In genomic region chr14:100586520-100587247, GRCh38 we compare ENCODE assay signal across 9 cellular contexts.
DNase-seq lines count a peak whose midpoint lies in the region; ATAC-seq, FAIRE-seq and TF ChIP-seq lines count a peak whose summit lies in the region.
"Had no signal": no experiment of that assay in that cellular context is flagged by ENCODE, and none has a peak within 500 bp of the region (broad histone marks: within the 10 kb centered on the region; RNA-seq: fewer than 3 reads in every experiment).

No MANE protein-coding gene starts in this region.

- peak overlapping the region; percentile 74 to 85 (median 82) for H3K4me3 Mint-ChIP-seq in nephron

- H3K27ac ChIP-seq in HEK293 (ENCODE audit: extremely low read depth, low read depth, low read length): peak overlapping the region; percentile 57; the same call in 1 of the 2 replicates
- H3K27ac ChIP-seq in VCaP: peak overlapping the region; percentile 68

- no peaks in the 10 kb centered on the region for H3K9me3 ChIP-seq in HEK293 (ENCODE audit: control insufficient read depth, insufficient read depth, low read depth, low read length)

- TF ChIP-seq CTCF in AG09309 (IDR thresholded peaks at IDR 0.05; ENCODE audit: control insufficient read depth, insufficient read depth, low read depth, low read length, missing control alignments) (no peak), HEK293 (tag by site-specific recombination; IDR thresholded peaks at IDR 0.05) (no peak), VCaP (conservative IDR thresholded peaks at IDR 0.05) (no peak), epithelial cell of esophagus (IDR thresholded peaks at IDR 0.05; ENCODE audit: insufficient read depth, low read depth, low read length, missing control alignments) (no peak), nephron (IDR thresholded peaks at IDR 0.05; ENCODE audit: unreplicated experiment in 3 of 3) (no peak)

- POLR2A ChIA-PET in HEK293 (lab: Yijun Ruan, JAX): no interaction called here

- H3K36me3 ChIP-seq in HEK293 (ENCODE audit: control insufficient read depth in 2 of 2, insufficient read depth in 1 of 2, low read length in 2 of 2): no peaks in the 10 kb centered on the region

- H3K4me3 ChIP-seq in AG09309 (ENCODE audit: control insufficient read depth, low read depth, low read length) (peak overlapping the region; percentile 43), HEK293 (ENCODE audit: low read depth, low read length) (peak overlapping the region; percentile 52), epithelial cell of esophagus (ENCODE audit: low read length) (peak overlapping the region; percentile 41)

- CTCF ChIA-PET in HEK293 (lab: Yijun Ruan, JAX): no interaction called here

- ATAC-seq in HG02970 (IDR thresholded peaks at IDR 0.05; ENCODE audit: low FRiP score, unreplicated experiment): no peak
- no peak for ATAC-seq in GM18520 (IDR thresholded peaks at IDR 0.05; ENCODE audit: unreplicated experiment)

- H3K27ac Mint-ChIP-seq in nephron: no peak overlapping the region

- no peaks in the 10 kb centered on the region for H3K9me3 Mint-ChIP-seq in nephron

- FAIRE-seq in urothelium cell line (lab: Jason Lieb, UNC): no peak
- FAIRE-seq: endometrium had no signal

- DNase-seq in AG09309 (ENCODE audit: low read depth) (no peak), epithelial cell of esophagus (ENCODE audit: low read depth) (peak; percentile 64), urothelium cell line (ENCODE audit: low spot score) (peak; percentile 74)

- H3K4me1 ChIP-seq in HEK293 (ENCODE audit: control insufficient read depth, insufficient read depth, low read length): no peaks in the 10 kb centered on the region

- peaks cover 48% of the 10 kb centered on the region for H3K27me3 Mint-ChIP-seq in nephron (ENCODE audit: low read depth)

- no peaks in the 10 kb centered on the region for H3K36me3 Mint-ChIP-seq in nephron (ENCODE audit: low read depth)

- H3K4me1 Mint-ChIP-seq in nephron: peaks cover 9% of the 10 kb centered on the region

TF ChIP-seq in HEK293, 187 proteins besides CTCF, POLR2A, EP300 and RAD21 (continues in another document):
- TF ChIP-seq ZNF292 (tag by site-specific recombination; IDR thresholded peaks at IDR 0.05; ENCODE audit: borderline replicate concordance, low read depth) (no peak), ZBTB21 (tag by site-specific recombination; IDR thresholded peaks at IDR 0.05) (no peak), SCRT2 (tag by site-specific recombination; IDR thresholded peaks at IDR 0.05) (no peak), ZNF248 (tag by site-specific recombination; IDR thresholded peaks at IDR 0.05) (no peak), ZFP3 (tag by site-specific recombination; IDR thresholded peaks at IDR 0.05; ENCODE audit: low read depth) (no peak), PATZ1 (tag by site-specific recombination; IDR thresholded peaks at IDR 0.05) (peak; percentile 81), ZNF2 (tag by site-specific recombination; IDR thresholded peaks at IDR 0.05) (0 out of 2 replicates have a peak, but pooled peaks have one; percentile 42), KLF1 (tag by site-specific recombination; IDR thresholded peaks at IDR 0.05) (peak; percentile 70), ZNF23 (tag by site-specific recombination; IDR thresholded peaks at IDR 0.05; ENCODE audit: borderline replicate concordance) (no peak), ZFP69B (tag by site-specific recombination; IDR thresholded peaks at IDR 0.05) (peak; percentile 64; the same call in 1 of the 2 replicates), ZBTB20 (tag by site-specific recombination; IDR thresholded peaks at IDR 0.05) (peak; percentile 96), SP2 (tag by site-specific recombination; IDR thresholded peaks at IDR 0.05) (peak; percentile 84), KLF8 (tag by site-specific recombination; IDR thresholded peaks at IDR 0.05) (peak; percentile 67; the same call in 1 of the 2 replicates), ZNF501 (tag by site-specific recombination; IDR thresholded peaks at IDR 0.05) (no peak), SP7 (tag by site-specific recombination; IDR thresholded peaks at IDR 0.05) (peak; percentile 82), ZNF335 (tag by site-specific recombination; conservative IDR thresholded peaks at IDR 0.05) (peak; percentile 85), ZIC2 (tag by site-specific recombination; IDR thresholded peaks at IDR 0.05) (peak; percentile 64), ZNF830 (tag by site-specific recombination; IDR thresholded peaks at IDR 0.05; ENCODE audit: low read depth) (no peak), ZNF785 (tag by site-specific recombination; IDR thresholded peaks at IDR 0.05) (no peak), ZNF184 (tag by site-specific recombination; IDR thresholded peaks at IDR 0.05) (0 out of 2 replicates have a peak, but pooled peaks have one; percentile 20), ZNF48 (tag by site-specific recombination; IDR thresholded peaks at IDR 0.05) (no peak), ZNF596 (tag by site-specific recombination; IDR thresholded peaks at IDR 0.05) (no peak), ZNF544 (tag by site-specific recombination; IDR thresholded peaks at IDR 0.05) (no peak), ZNF423 (tag by site-specific recombination; IDR thresholded peaks at IDR 0.05) (peak; percentile 58; the same call in 1 of the 2 replicates), BCL11A (tag by site-specific recombination; IDR thresholded peaks at IDR 0.05; ENCODE audit: low read depth) (0 out of 2 replicates have a peak, but pooled peaks have one; percentile 27), GLI2 (tag by site-specific recombination; IDR thresholded peaks at IDR 0.05; ENCODE audit: borderline replicate concordance, low read depth) (no peak), ZBTB7A (tag by site-specific recombination; IDR thresholded peaks at IDR 0.05; ENCODE audit: low read depth) (no peak), ZNF701 (tag by site-specific recombination; IDR thresholded peaks at IDR 0.05) (no peak)
- TF ChIP-seq, protein P1, sequence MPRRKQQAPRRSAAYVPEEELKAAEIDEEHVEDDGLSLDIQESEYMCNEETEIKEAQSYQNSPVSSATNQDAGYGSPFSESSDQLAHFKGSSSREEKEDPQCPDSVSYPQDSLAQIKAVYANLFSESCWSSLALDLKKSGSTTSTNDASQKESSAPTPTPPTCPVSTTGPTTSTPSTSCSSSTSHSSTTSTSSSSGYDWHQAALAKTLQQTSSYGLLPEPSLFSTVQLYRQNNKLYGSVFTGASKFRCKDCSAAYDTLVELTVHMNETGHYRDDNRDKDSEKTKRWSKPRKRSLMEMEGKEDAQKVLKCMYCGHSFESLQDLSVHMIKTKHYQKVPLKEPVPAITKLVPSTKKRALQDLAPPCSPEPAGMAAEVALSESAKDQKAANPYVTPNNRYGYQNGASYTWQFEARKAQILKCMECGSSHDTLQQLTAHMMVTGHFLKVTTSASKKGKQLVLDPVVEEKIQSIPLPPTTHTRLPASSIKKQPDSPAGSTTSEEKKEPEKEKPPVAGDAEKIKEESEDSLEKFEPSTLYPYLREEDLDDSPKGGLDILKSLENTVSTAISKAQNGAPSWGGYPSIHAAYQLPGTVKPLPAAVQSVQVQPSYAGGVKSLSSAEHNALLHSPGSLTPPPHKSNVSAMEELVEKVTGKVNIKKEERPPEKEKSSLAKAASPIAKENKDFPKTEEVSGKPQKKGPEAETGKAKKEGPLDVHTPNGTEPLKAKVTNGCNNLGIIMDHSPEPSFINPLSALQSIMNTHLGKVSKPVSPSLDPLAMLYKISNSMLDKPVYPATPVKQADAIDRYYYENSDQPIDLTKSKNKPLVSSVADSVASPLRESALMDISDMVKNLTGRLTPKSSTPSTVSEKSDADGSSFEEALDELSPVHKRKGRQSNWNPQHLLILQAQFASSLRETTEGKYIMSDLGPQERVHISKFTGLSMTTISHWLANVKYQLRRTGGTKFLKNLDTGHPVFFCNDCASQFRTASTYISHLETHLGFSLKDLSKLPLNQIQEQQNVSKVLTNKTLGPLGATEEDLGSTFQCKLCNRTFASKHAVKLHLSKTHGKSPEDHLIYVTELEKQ (tag by site-specific recombination; IDR thresholded peaks at IDR 0.05; ENCODE audit: borderline replicate concordance): peak; percentile 46; the same call in 1 of the 2 replicates
- TF ChIP-seq, protein P2, sequence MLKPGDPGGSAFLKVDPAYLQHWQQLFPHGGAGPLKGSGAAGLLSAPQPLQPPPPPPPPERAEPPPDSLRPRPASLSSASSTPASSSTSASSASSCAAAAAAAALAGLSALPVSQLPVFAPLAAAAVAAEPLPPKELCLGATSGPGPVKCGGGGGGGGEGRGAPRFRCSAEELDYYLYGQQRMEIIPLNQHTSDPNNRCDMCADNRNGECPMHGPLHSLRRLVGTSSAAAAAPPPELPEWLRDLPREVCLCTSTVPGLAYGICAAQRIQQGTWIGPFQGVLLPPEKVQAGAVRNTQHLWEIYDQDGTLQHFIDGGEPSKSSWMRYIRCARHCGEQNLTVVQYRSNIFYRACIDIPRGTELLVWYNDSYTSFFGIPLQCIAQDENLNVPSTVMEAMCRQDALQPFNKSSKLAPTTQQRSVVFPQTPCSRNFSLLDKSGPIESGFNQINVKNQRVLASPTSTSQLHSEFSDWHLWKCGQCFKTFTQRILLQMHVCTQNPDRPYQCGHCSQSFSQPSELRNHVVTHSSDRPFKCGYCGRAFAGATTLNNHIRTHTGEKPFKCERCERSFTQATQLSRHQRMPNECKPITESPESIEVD (tag by site-specific recombination; IDR thresholded peaks at IDR 0.05): no peak
